In the genomic region with DNA sequence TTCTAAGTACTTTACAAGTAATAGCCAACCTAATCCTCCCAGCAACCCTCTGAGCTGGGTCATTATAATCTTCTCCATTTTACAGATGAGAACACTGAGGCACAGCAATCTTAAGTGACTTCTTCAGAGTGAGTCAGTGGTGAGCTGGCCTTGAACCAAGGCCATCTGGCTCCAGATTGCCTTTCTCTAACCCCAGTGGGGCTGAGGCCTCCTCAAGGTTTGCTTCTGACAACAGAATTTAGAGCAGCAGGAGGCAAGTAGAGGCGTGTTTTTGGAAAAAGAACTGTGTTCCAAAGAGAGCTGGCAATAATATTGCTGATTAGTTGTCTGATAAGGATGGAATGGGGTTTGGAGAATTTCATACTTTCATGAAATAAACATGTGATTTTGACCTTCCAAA, we compare ENCODE assay signal across 1 cellular context.
TF ChIP-seq lines count a peak whose summit lies in the region.

No MANE protein-coding gene starts in this region.

TF ChIP-seq in K562, 482 proteins besides CTCF, POLR2A, EP300 and RAD21:
- TF ChIP-seq HDAC2 (IDR thresholded peaks at IDR 0.05) (no peak), RBM25 (IDR thresholded peaks at IDR 0.05; ENCODE audit: low read depth, low read length, severe bottlenecking) (peak; percentile 12)
